Comparison of ENCODE assay signal across 1 cellular context in genomic region chr1:94823116-94823515, GRCh38.
TF ChIP-seq lines count a peak whose summit lies in the region.

No MANE protein-coding gene starts in this region.

TF ChIP-seq in H1, 55 proteins besides CTCF, POLR2A, EP300 and RAD21:
- TF ChIP-seq CEBPB (IDR thresholded peaks at IDR 0.05; ENCODE audit: low read depth, low read length): no peak
- TF ChIP-seq SRF (IDR thresholded peaks at IDR 0.05; ENCODE audit: low read depth, low read length): no peak
